18 cellular contexts compared by ENCODE assay signal in the genomic region with DNA sequence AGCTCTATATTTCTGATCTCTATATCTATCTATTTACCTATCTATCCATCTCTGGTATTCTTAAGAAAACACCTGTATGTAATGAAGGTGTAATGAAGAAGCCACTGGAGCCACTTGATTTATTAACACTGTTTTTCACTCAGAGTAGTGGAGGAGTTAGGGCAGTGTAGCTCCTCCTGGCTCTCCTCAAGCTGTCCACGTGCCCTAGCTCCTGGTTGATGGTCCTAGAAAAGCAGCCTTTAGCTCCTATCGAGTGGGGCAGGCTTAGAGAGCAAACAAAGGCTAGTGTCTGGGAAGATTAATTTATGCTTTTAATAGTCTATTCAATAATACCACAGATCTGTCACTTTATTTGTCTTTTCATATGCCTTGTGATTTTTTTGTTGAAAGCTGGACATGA.
A peak's percentile ranks its signal among the peaks of the same experiment; 100 is the strongest.
DNase-seq lines count a peak whose midpoint lies in the region; ATAC-seq, FAIRE-seq and TF ChIP-seq lines count a peak whose summit lies in the region.
"Had no signal": no experiment of that assay in that cellular context is flagged by ENCODE, and none has a peak within 500 bp of the region (broad histone marks: within the 10 kb centered on the region; RNA-seq: fewer than 3 reads in every experiment).

No MANE protein-coding gene starts in this region.

- H3K9me3 ChIP-seq in pancreas (no peaks in the 10 kb centered on the region), transverse colon (no peaks in the 10 kb centered on the region)

- H3K4me1 ChIP-seq in pancreas = no peaks in the 10 kb centered on the region
- H3K4me1 ChIP-seq in transverse colon = no peaks in the 10 kb centered on the region

- H3K27ac ChIP-seq in pancreas (no peak overlapping the region), transverse colon (no peak overlapping the region)

- intact Hi-C loops in pancreas (cut with DNase I) = no loop called here
- intact Hi-C loops in transverse colon (cut with DNase I; ENCODE audit: low total_unique reads) = no loop called here

- TF ChIP-seq CTCF in pancreas (IDR thresholded peaks at IDR 0.05) (no peak), transverse colon (IDR thresholded peaks at IDR 0.05) (no peak)

- H3K27me3 ChIP-seq in pancreas = no peaks in the 10 kb centered on the region
- no peaks in the 10 kb centered on the region for H3K27me3 ChIP-seq in transverse colon

- TF ChIP-seq POLR2A in transverse colon (IDR thresholded peaks at IDR 0.05) = no peak

- TF ChIP-seq EP300 in transverse colon (IDR thresholded peaks at IDR 0.05; ENCODE audit: low read depth) = no peak

- H3K36me3 ChIP-seq in pancreas (no peaks in the 10 kb centered on the region), transverse colon (no peaks in the 10 kb centered on the region)

- in situ Hi-C loops in transverse colon (cut with MboI; ENCODE audit: low pct_ligation_motif_present in 1 of 4, low pct_unique_long_range_greater_than_20kb in 1 of 4, low sequenced_read_pairs in 3 of 4) = loop anchor here in 1 of 4 donors (25.0 kb wide), 2 partner anchors 112 to 138 kb away; a partner anchor contains a TSS

- DNase-seq in DMS79 treated with DMSO at 0.1 percent for 48 hours (lab: John Stamatoyannopoulos, UW) (peak; percentile 6), NCI-H2029 (lab: John Stamatoyannopoulos, UW) (peak; percentile 48), NCI-H774 (lab: John Stamatoyannopoulos, UW) (peak; percentile 4), pancreas (no peak), NCI-H1694 treated with DMSO at 0.1 percent for 48 hours (lab: John Stamatoyannopoulos, UW) (no peak), transverse colon (no peak)
- DNase-seq: ACHN, C1 segment of cervical spinal cord, GDM1, Karpas-422, NCI-H1105, NCI-H1930, NCI-H2227 treated with DMSO at 0.1 percent for 48 hours, NCI-H524 treated with DMSO at 0.1 percent for 48 hours, OCI-M1, SHP77 had no signal

- FAIRE-seq in pancreas (lab: Jason Lieb, UNC) = no peak

- no peak overlapping the region for H3K4me3 ChIP-seq in pancreas
- H3K4me3 ChIP-seq in transverse colon = no peak overlapping the region

- ATAC-seq in pancreas (peak in 3 of 4 donors; percentile 26 to 84 (median 70)), GM21528 (IDR thresholded peaks at IDR 0.05; ENCODE audit: low FRiP score, unreplicated experiment) (no peak)
- ATAC-seq: HCT116 had no signal

- WGBS in pancreas, 2 donors = 49% methylated on average over 2 of the region's 2 CpGs
- 18 to 47% methylated on average over 2 of the region's 2 CpGs for WGBS in transverse colon (ENCODE audit: low coverage in 1 of 2), 2 donors

Comparison
In these comparisons a context has a peak if more than half of its experiments do, and no peak if none do; other contexts are left out.
1. DNase-seq: peak in DMS79 treated with DMSO at 0.1 percent for 48 hours (single experiment), NCI-H2029 (single experiment) and NCI-H774 (single experiment); none in pancreas (0 of 6), NCI-H1694 treated with DMSO at 0.1 percent for 48 hours (single experiment) and transverse colon (single experiment).